ENCODE assay signal across 8 cellular contexts in the genomic region with DNA sequence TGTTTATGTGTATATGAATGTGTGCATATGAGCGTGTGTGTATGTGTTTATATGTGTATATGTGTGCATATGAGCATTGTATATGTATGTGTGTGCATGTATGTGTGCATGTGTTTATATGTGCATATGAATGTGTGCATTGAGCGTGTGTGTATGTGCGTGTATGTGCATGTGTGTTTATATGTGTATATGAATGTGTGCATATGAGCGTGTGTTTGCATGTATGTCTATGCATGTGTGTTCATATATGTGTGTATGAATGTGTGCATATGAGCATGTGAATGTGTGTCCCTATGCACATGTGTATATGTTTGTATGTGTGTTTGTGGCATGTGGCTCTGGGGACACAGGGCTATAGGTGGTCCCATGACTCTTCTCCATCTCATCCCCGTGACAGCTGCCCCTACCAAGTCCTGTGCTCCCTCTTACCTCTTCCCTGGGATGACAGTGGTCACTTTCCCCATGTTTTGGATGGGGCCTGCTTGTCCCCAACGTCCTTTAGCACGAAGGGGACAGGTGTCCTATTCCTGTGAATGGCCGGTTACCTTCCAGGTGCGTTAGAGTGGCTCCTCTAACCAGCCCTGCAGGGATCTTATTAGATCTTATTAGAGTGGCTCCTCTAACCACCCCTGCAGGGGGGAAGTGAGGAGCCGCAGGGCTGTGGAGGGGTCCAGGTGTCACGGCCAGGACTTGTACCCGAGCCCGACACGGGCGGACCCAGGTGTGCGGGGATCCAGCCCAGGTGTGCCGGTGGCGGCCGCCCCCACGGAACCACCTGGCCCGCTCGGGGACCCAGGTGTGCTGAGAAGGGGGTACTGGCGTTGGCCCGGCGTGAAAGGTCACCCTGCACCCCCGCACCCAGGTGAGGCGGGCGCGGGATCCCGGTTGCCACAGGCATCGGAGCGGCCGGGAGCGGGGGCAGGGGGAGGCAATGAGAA.
DNase-seq lines count a peak whose midpoint lies in the region; ATAC-seq and TF ChIP-seq lines count a peak whose summit lies in the region.

No MANE protein-coding gene starts in this region.

- intact Hi-C loops in ascending aorta (cut with DNase I) (loop anchor here (1.0 to 10.0 kb wide), 3 partner anchors 32 to 382 kb away; a partner anchor contains a TSS), vagina (cut with DNase I) (loop anchor here (2.0 kb wide), 1 partner anchor 160 kb away; no protein-coding TSS in a partner anchor)

- H3K4me1 Mint-ChIP-seq in CD4-positive, CD25-positive, alpha-beta regulatory T cell: peaks cover 0 to 20% (median 4%) of the 10 kb centered on the region in 4 donors
- H3K4me1 Mint-ChIP-seq in HFFc6 (ENCODE audit: low read depth): peaks cover 16% of the 10 kb centered on the region

- ATAC-seq in CD4-positive, CD25-positive, alpha-beta regulatory T cell (ENCODE audit: low read depth in 2 of 2): no peak
- ATAC-seq in lung (ENCODE audit: insufficient read depth, low FRiP score) (no peak), HG03097 (IDR thresholded peaks at IDR 0.05; ENCODE audit: low FRiP score, unreplicated experiment) (no peak)

- no peaks in the 10 kb centered on the region for H3K36me3 Mint-ChIP-seq in CD4-positive, CD25-positive, alpha-beta regulatory T cell
- no peaks in the 10 kb centered on the region for H3K36me3 Mint-ChIP-seq in HFFc6 (ENCODE audit: low read depth)

- H3K4me3 Mint-ChIP-seq in CD4-positive, CD25-positive, alpha-beta regulatory T cell: peak overlapping the region; percentile 68 to 81 (median 72)
- H3K4me3 Mint-ChIP-seq in HFFc6: peak overlapping the region; percentile 51; the same call in 1 of the 2 replicates

- no peaks in the 10 kb centered on the region for H3K36me3 ChIP-seq in CD4-positive, CD25-positive, alpha-beta regulatory T cell (ENCODE audit: control insufficient read depth, insufficient read depth, low read length)
- no peaks in the 10 kb centered on the region for H3K36me3 ChIP-seq in ascending aorta
- H3K36me3 ChIP-seq in lung (ENCODE audit: control insufficient read depth in 2 of 2, insufficient read depth in 2 of 2, low read length in 2 of 2): no peaks in the 10 kb centered on the region
- H3K36me3 ChIP-seq in vagina: no peaks in the 10 kb centered on the region

- DNase-seq in CD4-positive, CD25-positive, alpha-beta regulatory T cell: no peak
- DNase-seq in HFFc6 (no peak), ascending aorta (ENCODE audit: low spot score in 2 of 2) (no peak), lung (ENCODE audit: low spot score) (no peak), vagina (ENCODE audit: extremely low spot score in 2 of 2) (no peak), cortex of kidney (lab: John Stamatoyannopoulos, UW) (no peak), COLO668 (lab: John Stamatoyannopoulos, UW; ENCODE audit: unreplicated experiment) (no peak)

- peaks cover 33% of the 10 kb centered on the region for H3K27me3 Mint-ChIP-seq in CD4-positive, CD25-positive, alpha-beta regulatory T cell
- no peaks in the 10 kb centered on the region; the same call in none of the 2 replicates for H3K27me3 Mint-ChIP-seq in HFFc6 (ENCODE audit: insufficient read depth)

- peaks cover 10% of the 10 kb centered on the region for H3K4me1 ChIP-seq in CD4-positive, CD25-positive, alpha-beta regulatory T cell (ENCODE audit: control insufficient read depth, insufficient read depth, low read length, poor library complexity, severe bottlenecking)
- H3K4me1 ChIP-seq in ascending aorta (peaks cover 5 to 8% of the 10 kb centered on the region in 2 donors), lung (ENCODE audit: control insufficient read depth in 2 of 2, insufficient read depth in 2 of 2, low read length in 2 of 2) (peaks cover 0 to 5% of the 10 kb centered on the region in 2 donors), vagina (peaks cover 12% of the 10 kb centered on the region)

- peaks cover 0 to 1% (median 0%) of the 10 kb centered on the region in 7 donors for H3K9me3 Mint-ChIP-seq in CD4-positive, CD25-positive, alpha-beta regulatory T cell
- H3K9me3 Mint-ChIP-seq in HFFc6: no peaks in the 10 kb centered on the region

- no peak overlapping the region for H3K4me3 ChIP-seq in CD4-positive, CD25-positive, alpha-beta regulatory T cell (ENCODE audit: low read depth, low read length)
- peak overlapping the region; percentile 62 to 71 for H3K4me3 ChIP-seq in ascending aorta
- H3K4me3 ChIP-seq in lung: peak overlapping the region; percentile 32
- H3K4me3 ChIP-seq in vagina: peak overlapping the region; percentile 52 to 55

- H3K27ac ChIP-seq in CD4-positive, CD25-positive, alpha-beta regulatory T cell (ENCODE audit: insufficient read depth, low read length, poor library complexity, severe bottlenecking): no peak overlapping the region
- H3K27ac ChIP-seq in ascending aorta (peak overlapping the region in 1 of 2 donors; percentile 36), lung (ENCODE audit: low read depth in 1 of 2, low read length in 1 of 2) (no peak overlapping the region), vagina (peak overlapping the region; percentile 54)

- no peak for TF ChIP-seq POLR2A in vagina (IDR thresholded peaks at IDR 0.05)

- no peaks in the 10 kb centered on the region for H3K9me3 ChIP-seq in CD4-positive, CD25-positive, alpha-beta regulatory T cell (ENCODE audit: control insufficient read depth in 2 of 2, low read length in 2 of 2)
- H3K9me3 ChIP-seq in ascending aorta: no peaks in the 10 kb centered on the region
- H3K9me3 ChIP-seq in lung (ENCODE audit: control insufficient read depth in 2 of 2, insufficient read depth in 1 of 2, low read length in 1 of 2): no peaks in the 10 kb centered on the region
- H3K9me3 ChIP-seq in vagina: no peaks in the 10 kb centered on the region

- H3K27me3 ChIP-seq in CD4-positive, CD25-positive, alpha-beta regulatory T cell (ENCODE audit: control insufficient read depth, insufficient read depth, low read length): no peaks in the 10 kb centered on the region
- H3K27me3 ChIP-seq in ascending aorta (no peaks in the 10 kb centered on the region), lung (ENCODE audit: control insufficient read depth, insufficient read depth) (no peaks in the 10 kb centered on the region), vagina (no peaks in the 10 kb centered on the region)

- peak overlapping the region in 1 of 3 donors; percentile 48 for H3K27ac Mint-ChIP-seq in CD4-positive, CD25-positive, alpha-beta regulatory T cell
- no peak overlapping the region for H3K27ac Mint-ChIP-seq in HFFc6

- TF ChIP-seq CTCF in HFFc6 (IDR thresholded peaks at IDR 0.05) (no peak), ascending aorta (IDR thresholded peaks at IDR 0.05) (no peak), lung (IDR thresholded peaks at IDR 0.05; ENCODE audit: control extremely low read depth, extremely low read depth) (no peak), vagina (IDR thresholded peaks at IDR 0.05) (no peak)

- 27 to 32% methylated on average over 27 to 34 of the region's 34 CpGs for WGBS in lung, 2 donors
